Comparison of ENCODE assay signal across 29 cellular contexts in genomic region chr5:37891832-37892231, GRCh38. TPM values are rescaled to one million over a fixed set of nuclear protein-coding genes. Genes with fewer than 3 reads are reported as not detected.
"Had no signal": no experiment of that assay in that cellular context is flagged by ENCODE, and none has a peak within 500 bp of the region (broad histone marks: within the 10 kb centered on the region; RNA-seq: fewer than 3 reads in every experiment).

No MANE protein-coding gene starts in this region.

- H3K4me3 Mint-ChIP-seq: naive thymus-derived CD8-positive, alpha-beta T cell; natural killer cell treated with Interleukin-12 subunit alpha and Interleukin-12 subunit beta and Interleukin-15 and Interleukin-18, amount 100 ng/mL, for 72 hours; nephron progenitor cell; neural crest cell; stimulated activated effector memory CD8-positive, alpha-beta T cell treated with anti-CD3 and anti-CD28 coated beads, Interleukin-12 subunit alpha, Interleukin-12 subunit beta, amount 100 ng/mL, for 72 hours; stimulated activated naive B cell treated with anti-CD40 and anti-IgM and Interleukin-4, amounts not matched to agents 10 μg/mL and 1 μg/mL and 100 μg/mL, for 72 hours; stimulated activated naive CD8-positive, alpha-beta T cell treated with anti-CD3 and anti-CD28 coated beads, Interleukin-15, Interleukin-2, amounts not matched to agents 100 ng/mL and 50 ng/mL, for 24 hours had no signal

- ATAC-seq: naive thymus-derived CD8-positive, alpha-beta T cell; natural killer cell treated with Interleukin-12 subunit alpha and Interleukin-12 subunit beta and Interleukin-15 and Interleukin-18, amount 100 ng/mL, for 72 hours; pancreas; right cardiac atrium; sciatic nerve; stimulated activated effector memory CD8-positive, alpha-beta T cell treated with anti-CD3 and anti-CD28 coated beads, Interleukin-12 subunit alpha, Interleukin-12 subunit beta, amount 100 ng/mL, for 72 hours; stimulated activated naive B cell treated with anti-CD40 and anti-IgM and Interleukin-4, amounts not matched to agents 10 μg/mL and 1 μg/mL and 100 μg/mL, for 72 hours had no signal

- H3K4me1 Mint-ChIP-seq: naive thymus-derived CD8-positive, alpha-beta T cell; stimulated activated effector memory CD8-positive, alpha-beta T cell treated with anti-CD3 and anti-CD28 coated beads, Interleukin-12 subunit alpha, Interleukin-12 subunit beta, amount 100 ng/mL, for 72 hours; stimulated activated naive B cell treated with anti-CD40 and anti-IgM and Interleukin-4, amounts not matched to agents 10 μg/mL and 1 μg/mL and 100 μg/mL, for 72 hours had no signal

- H3K9me3 Mint-ChIP-seq: neural crest cell; stimulated activated effector memory CD8-positive, alpha-beta T cell treated with anti-CD3 and anti-CD28 coated beads, Interleukin-12 subunit alpha, Interleukin-12 subunit beta, amount 100 ng/mL, for 72 hours; stimulated activated naive B cell treated with anti-CD40 and anti-IgM and Interleukin-4, amounts not matched to agents 10 μg/mL and 1 μg/mL and 100 μg/mL, for 72 hours; stimulated activated naive CD8-positive, alpha-beta T cell treated with anti-CD3 and anti-CD28 coated beads, Interleukin-15, Interleukin-2, amounts not matched to agents 100 ng/mL and 50 ng/mL, for 24 hours had no signal

- DNase-seq: naive thymus-derived CD8-positive, alpha-beta T cell; nephron progenitor cell; nucleus accumbens; pancreas; right cardiac atrium; spleen; stimulated activated CD4-positive, alpha-beta T cell treated with anti-CD3 and anti-CD28 coated beads, Interleukin-12 subunit alpha, Interleukin-12 subunit beta, amount 100 ng/mL, for 4 hours; stimulated activated CD4-positive, alpha-beta T cell treated with anti-CD3 and anti-CD28 coated beads, Interleukin-1b, Interleukin-23, amount 100 ng/mL, for 48 hours; stimulated activated CD4-positive, alpha-beta T cell treated with anti-CD3 and anti-CD28 coated beads, Interleukin-4, amount 100 ng/mL, for 24 hours; stimulated activated naive B cell treated with anti-CD40 and anti-IgM and Interleukin-4, amounts not matched to agents 10 μg/mL and 1 μg/mL and 100 μg/mL, for 72 hours; stimulated activated naive CD4-positive, alpha-beta T cell treated with Interleukin-2 at 50 U/mL for 16 hours; stomach; thyroid gland; trophoblast cell; upper lobe of left lung had no signal

- H3K27me3 ChIP-seq: pancreas, spleen, stomach, thyroid gland, tibial nerve, upper lobe of left lung, vagina had no signal

- H3K27ac Mint-ChIP-seq: naive thymus-derived CD8-positive, alpha-beta T cell; natural killer cell treated with Interleukin-12 subunit alpha and Interleukin-12 subunit beta and Interleukin-15 and Interleukin-18, amount 100 ng/mL, for 72 hours; nephron progenitor cell; stimulated activated effector memory CD8-positive, alpha-beta T cell treated with anti-CD3 and anti-CD28 coated beads, Interleukin-12 subunit alpha, Interleukin-12 subunit beta, amount 100 ng/mL, for 72 hours; stimulated activated naive B cell treated with anti-CD40 and anti-IgM and Interleukin-4, amounts not matched to agents 10 μg/mL and 1 μg/mL and 100 μg/mL, for 72 hours; stimulated activated naive CD8-positive, alpha-beta T cell treated with anti-CD3 and anti-CD28 coated beads, Interleukin-15, Interleukin-2, amounts not matched to agents 100 ng/mL and 50 ng/mL, for 24 hours had no signal

- H3K4me1 ChIP-seq: pancreas, prostate gland, spleen, tibial nerve, upper lobe of left lung, vagina had no signal

- H3K9me3 ChIP-seq: neutrophil, pancreas, prostate gland, spleen, stomach, thoracic aorta, thyroid gland, tibial nerve, upper lobe of left lung, vagina had no signal

- FAIRE-seq: pancreas, urothelium cell line had no signal

- H3K4me2 ChIP-seq: smooth muscle cell had no signal

- H3K36me3 ChIP-seq: neutrophil, pancreas, prostate gland, spleen, stomach, thoracic aorta, thyroid gland, tibial nerve, upper lobe of left lung, vagina had no signal

- H3K36me3 Mint-ChIP-seq: naive thymus-derived CD8-positive, alpha-beta T cell; natural killer cell treated with Interleukin-12 subunit alpha and Interleukin-12 subunit beta and Interleukin-15 and Interleukin-18, amount 100 ng/mL, for 72 hours; stimulated activated effector memory CD8-positive, alpha-beta T cell treated with anti-CD3 and anti-CD28 coated beads, Interleukin-12 subunit alpha, Interleukin-12 subunit beta, amount 100 ng/mL, for 72 hours; stimulated activated naive B cell treated with anti-CD40 and anti-IgM and Interleukin-4, amounts not matched to agents 10 μg/mL and 1 μg/mL and 100 μg/mL, for 72 hours had no signal

- H3K27ac ChIP-seq: neutrophil, pancreas, prostate gland, skin epidermis, spleen, stomach, thoracic aorta, thyroid gland, tibial nerve, upper lobe of left lung, vagina had no signal

- H3K4me3 ChIP-seq: pancreas, prostate gland, skin epidermis, smooth muscle cell, spleen, stomach, thoracic aorta, thyroid gland, tibial nerve, upper lobe of left lung, vagina had no signal

RNA-seq across cellular contexts. Expression of gene GDNF, which starts 52.0 kb away (rescaled TPM):
- total RNA-seq: naive thymus-derived CD8-positive, alpha-beta T cell; natural killer cell treated with Interleukin-12 subunit alpha and Interleukin-12 subunit beta and Interleukin-15 and Interleukin-18, amount 100 ng/mL, for 72 hours; sciatic nerve; thyroid gland; tibial nerve; ureter had no signal
- polyA plus RNA-seq: naive thymus-derived CD8-positive, alpha-beta T cell had no signal
